Comparison of ENCODE assay signal across 13 cellular contexts in genomic region chr12:67910360-67911292, GRCh38.
DNase-seq lines count a peak whose midpoint lies in the region; ATAC-seq and TF ChIP-seq lines count a peak whose summit lies in the region.
"Had no signal": no experiment of that assay in that cellular context is flagged by ENCODE, and none has a peak within 500 bp of the region (broad histone marks: within the 10 kb centered on the region; RNA-seq: fewer than 3 reads in every experiment).

No MANE protein-coding gene starts in this region.

- H3K9me3 ChIP-seq in right cardiac atrium (ENCODE audit: control insufficient read depth, low read length) (no peaks in the 10 kb centered on the region), adrenal gland (replicated peaks in 1 of 3) (no peaks in the 10 kb centered on the region)
- H3K9me3 ChIP-seq: vagina had no signal

- no peaks in the 10 kb centered on the region for H3K79me2 ChIP-seq in ACC112 (ENCODE audit: control insufficient read depth, insufficient read depth, low read length, unreplicated experiment)

- no peak for TF ChIP-seq POLR2A in adrenal gland (IDR thresholded peaks at IDR 0.05)

- H3K27me3 Mint-ChIP-seq in endothelial cell (ENCODE audit: unreplicated experiment), result no peaks in the 10 kb centered on the region

- peak overlapping the region; percentile 17; the same call in 1 of the 2 replicates for H3K4me3 ChIP-seq in ACC112 (ENCODE audit: low read depth, low read length)
- H3K4me3 ChIP-seq in astrocyte of the spinal cord (ENCODE audit: low read depth, low read length), result no peak overlapping the region
- no peak overlapping the region for H3K4me3 ChIP-seq in right cardiac atrium (ENCODE audit: low read length)
- no peak overlapping the region for H3K4me3 ChIP-seq in adrenal gland
- H3K4me3 ChIP-seq: vagina had no signal

- no peaks in the 10 kb centered on the region for H3K36me3 Mint-ChIP-seq in endothelial cell (ENCODE audit: low read depth, unreplicated experiment)

- no peak overlapping the region for H2AFZ ChIP-seq in ACC112 (ENCODE audit: low read length, unreplicated experiment)

- intact Hi-C loops in right cardiac atrium (cut with DNase I) (no loop called here), adrenal gland (cut with DNase I) (no loop called here)

- no peak overlapping the region for H3K4me3 Mint-ChIP-seq in endothelial cell (ENCODE audit: unreplicated experiment)

- WGBS in right cardiac atrium, result 53% methylated on average over 14 of the region's 14 CpGs
- 72 to 75% (median 72%) methylated on average over 13 to 14 of the region's 14 CpGs for WGBS in adrenal gland, 4 donors

- H3K36me3 ChIP-seq in ACC112 (ENCODE audit: insufficient read depth, low read length) (no peaks in the 10 kb centered on the region), adrenal gland (replicated peaks in 1 of 2) (no peaks in the 10 kb centered on the region)
- H3K36me3 ChIP-seq: vagina had no signal

- in situ Hi-C loops in astrocyte of the spinal cord (cut with HindIII; ENCODE audit: low sequenced_read_pairs), result no loop called here

- TF ChIP-seq CTCF in astrocyte of the spinal cord (IDR thresholded peaks at IDR 0.05; ENCODE audit: low read depth, low read length), result no peak
- no peak for TF ChIP-seq CTCF in adrenal gland (IDR thresholded peaks at IDR 0.05)
- no peak for TF ChIP-seq CTCF in endothelial cell (IDR thresholded peaks at IDR 0.05; ENCODE audit: unreplicated experiment)

- H3K27ac ChIP-seq in ACC112 (ENCODE audit: low read depth, low read length) (peak overlapping the region; percentile 88), right cardiac atrium (ENCODE audit: low read length) (peak overlapping the region; percentile 72), adrenal gland (no peak overlapping the region)
- H3K27ac ChIP-seq: vagina had no signal

- H3K27me3 ChIP-seq in ACC112 (ENCODE audit: insufficient read depth, low read length), result no peaks in the 10 kb centered on the region
- H3K27me3 ChIP-seq in right cardiac atrium (ENCODE audit: control insufficient read depth, insufficient read depth), result no peaks in the 10 kb centered on the region
- no peaks in the 10 kb centered on the region for H3K27me3 ChIP-seq in adrenal gland
- H3K27me3 ChIP-seq: vagina had no signal

- no peaks in the 10 kb centered on the region for H3K4me1 Mint-ChIP-seq in endothelial cell (ENCODE audit: unreplicated experiment)

- H3K9me3 Mint-ChIP-seq in endothelial cell (ENCODE audit: unreplicated experiment), result no peaks in the 10 kb centered on the region

- ATAC-seq in right cardiac atrium, result peak; percentile 64 to 71

- H3K27ac Mint-ChIP-seq in endothelial cell (ENCODE audit: unreplicated experiment), result no peak overlapping the region

- H3K4me1 ChIP-seq in ACC112 (ENCODE audit: control insufficient read depth, insufficient read depth, low read length, unreplicated experiment) (peaks cover 27% of the 10 kb centered on the region), right cardiac atrium (ENCODE audit: control insufficient read depth, insufficient read depth, low read length) (no peaks in the 10 kb centered on the region), adrenal gland (replicated peaks in 1 of 2) (no peaks in the 10 kb centered on the region)
- H3K4me1 ChIP-seq: vagina had no signal

- peak; percentile 89 for DNase-seq in HS-27A (ENCODE audit: low read depth)
- DNase-seq in astrocyte of the spinal cord (ENCODE audit: low read depth, low spot score), result peak; percentile 90
- DNase-seq in right cardiac atrium, result no peak
- DNase-seq in adrenal gland, result no peak
- no peak for DNase-seq in GM19240 (ENCODE audit: insufficient read length, low spot score)
- DNase-seq in endothelial cell (ENCODE audit: low spot score), result no peak
- no peak for DNase-seq in NCI-H2227 treated with DMSO at 0.1 percent for 48 hours (lab: John Stamatoyannopoulos, UW)
- DNase-seq: activated CD8-positive, alpha-beta memory T cell treated with anti-CD3 and anti-CD28 coated beads for 24 hours; aorta; NCI-H1105 treated with DMSO at 0.1 percent for 48 hours; SHP77 treated with DMSO at 0.1 percent for 48 hours had no signal

Comparison
In these comparisons a context has a peak if more than half of its experiments do, and no peak if none do; other contexts are left out.
1. H3K27ac ChIP-seq: peak in ACC112 (single experiment) and right cardiac atrium (single experiment); none in adrenal gland (0 of 5).
2. DNase-seq: peak in HS-27A (single experiment) and astrocyte of the spinal cord (single experiment); none in right cardiac atrium (0 of 3), adrenal gland (0 of 7), GM19240 (single experiment), endothelial cell (single experiment) and NCI-H2227 treated with DMSO at 0.1 percent for 48 hours (single experiment).